In the genomic region with DNA sequence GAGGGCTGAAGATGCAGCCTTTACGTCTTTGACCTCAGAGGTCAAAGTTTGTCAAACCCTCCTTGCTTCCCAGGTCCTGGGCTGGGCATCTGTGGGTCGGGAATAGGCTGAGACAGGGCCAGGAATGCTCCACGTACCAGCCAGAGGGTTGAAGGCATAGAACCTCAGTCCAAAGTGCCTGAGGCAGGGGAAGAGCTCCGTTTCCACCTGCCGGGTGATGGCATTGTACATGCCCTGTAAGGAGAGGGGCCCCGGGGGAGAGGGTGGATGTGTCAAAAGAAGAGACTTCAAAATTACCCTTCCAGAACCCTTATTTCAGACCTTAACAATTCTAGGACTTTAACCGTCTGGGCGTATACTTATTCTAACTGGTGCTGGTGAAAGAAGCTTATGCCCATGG, we compare ENCODE assay signal across 21 cellular contexts. TPM values are rescaled to one million over a fixed set of nuclear protein-coding genes. Genes with fewer than 3 reads are reported as not detected.
"Had no signal": no experiment of that assay in that cellular context is flagged by ENCODE, and none has a peak within 500 bp of the region (broad histone marks: within the 10 kb centered on the region; RNA-seq: fewer than 3 reads in every experiment).

No MANE protein-coding gene starts in this region.

- H3K27me3 ChIP-seq: SJSA1 had no signal

- H3K4me2 ChIP-seq: KMS-11 had no signal

- DNase-seq: IMR-90, Kasumi-1, MM.1S, NCI-H1092 treated with DMSO at 0.1 percent for 48 hours, NCI-H1436, NCI-H187, NCI-H2029, NCI-H2081 treated with DMSO at 0.1 percent for 48 hours, NCI-H2171, NCI-H226, NCI-H446, NCI-H510A, NCI-H524 treated with DMSO at 0.1 percent for 48 hours, NCI-H69, NCI-H774, Right ventricle myocardium superior, RPMI8226, SIG-M5 had no signal

- H3K4me3 ChIP-seq: SJSA1, SK-N-MC had no signal

- H3K27ac ChIP-seq: KMS-11, SJSA1, SK-N-MC had no signal

- H3K9me3 ChIP-seq: SJSA1 had no signal

- H3K4me1 ChIP-seq: SJSA1 had no signal

- H3K36me3 ChIP-seq: SJSA1 had no signal

RNA-seq across cellular contexts. Expression of a gene that starts 3.7 kb away (rescaled TPM):
- total RNA-seq: Right ventricle myocardium superior had no signal
